ENCODE assay signal across 10 cellular contexts in the genomic region with DNA sequence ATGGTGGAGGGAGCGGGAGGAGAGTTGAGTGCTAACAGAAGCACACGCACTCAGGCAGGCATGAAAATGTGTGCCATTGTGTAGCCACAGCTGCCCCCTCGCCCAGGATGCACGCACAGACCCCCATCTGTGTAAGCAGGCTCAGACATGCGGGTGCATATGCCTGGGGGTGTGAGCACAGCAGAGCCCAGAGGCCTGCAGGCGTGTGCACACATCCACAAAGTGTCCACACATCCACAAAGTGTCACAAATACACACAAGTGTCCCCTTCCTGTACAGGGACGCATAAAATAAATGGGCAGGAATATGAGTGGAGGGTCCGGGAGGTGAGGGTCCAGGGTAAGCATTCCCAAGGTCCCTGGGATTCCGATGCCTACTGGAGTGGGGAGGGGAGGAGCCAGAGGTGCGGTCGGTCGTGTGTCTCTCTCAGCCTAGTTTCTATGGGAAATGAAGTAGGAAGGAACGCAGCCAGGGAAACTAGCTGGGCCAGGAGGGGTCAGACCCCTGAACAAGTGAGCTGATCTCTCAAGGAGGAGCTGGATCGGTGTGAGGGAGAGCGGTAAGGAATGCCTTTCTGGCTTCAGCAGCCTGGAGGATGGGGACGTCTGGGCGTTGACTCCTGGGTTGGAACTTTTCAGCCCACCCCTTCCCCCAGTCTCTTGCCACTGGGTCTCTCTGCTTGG. TPM values are rescaled to one million over a fixed set of nuclear protein-coding genes. Genes with fewer than 3 reads are reported as not detected.
DNase-seq lines count a peak whose midpoint lies in the region; ATAC-seq, FAIRE-seq and TF ChIP-seq lines count a peak whose summit lies in the region.
"Had no signal": no experiment of that assay in that cellular context is flagged by ENCODE, and none has a peak within 500 bp of the region (broad histone marks: within the 10 kb centered on the region; RNA-seq: fewer than 3 reads in every experiment).

No MANE protein-coding gene starts in this region.

- CTCF ChIA-PET in A549 (lab: Yijun Ruan, JAX) = interaction anchor here (0.8 to 13.1 kb wide), 18 partner anchors 10 to 673 kb away, joined by 3 to 182 read pairs (median 4); a partner anchor contains a TSS

- POLR2A ChIA-PET in A549 (lab: Yijun Ruan, JAX) = interaction anchor here (0.6 to 5.7 kb wide), 18 partner anchors 9 to 95 kb away, joined by 3 to 43 read pairs (median 5); a partner anchor contains a TSS

- peaks cover 65% of the 10 kb centered on the region for H3K4me1 ChIP-seq in A549

- no peak overlapping the region for H3K27ac Mint-ChIP-seq in mesothelial cell of epicardium
- H3K27ac Mint-ChIP-seq in activated T-helper 1 cell treated with anti-CD3 and anti-CD28 coated beads, Interleukin-12 subunit alpha, Interleukin-12 subunit beta, Interleukin-2, Interleukin-4 antibody, amounts not matched to agents 30 ng/mL and 10 ng/mL and 1 ng/mL, durations not matched to agents 14 hours and 24 hours and 36 hours = no peak overlapping the region

- TF ChIP-seq RAD21 in A549 (conservative IDR thresholded peaks at IDR 0.05 in 1 of 2, IDR thresholded peaks at IDR 0.05 in 1 of 2) = no peak

- WGBS in A549 (ENCODE audit: missing lambda C conversion rate) = 17% methylated on average over 17 of the region's 17 CpGs

- H3K4me3 ChIP-seq in A549 = peak overlapping the region; percentile 93
- peak overlapping the region; percentile 61 for H3K4me3 ChIP-seq in epithelial cell of esophagus (ENCODE audit: low read length)

- TF ChIP-seq CTCF in A549 (IDR thresholded peaks at IDR 0.05) (no peak), epithelial cell of esophagus (IDR thresholded peaks at IDR 0.05; ENCODE audit: insufficient read depth, low read depth, low read length, missing control alignments) (no peak), mesothelial cell of epicardium (IDR thresholded peaks at IDR 0.05; ENCODE audit: unreplicated experiment) (no peak)

- no peaks in the 10 kb centered on the region for H3K9me3 ChIP-seq in A549

- peaks cover 4% of the 10 kb centered on the region for H3K36me3 Mint-ChIP-seq in mesothelial cell of epicardium
- H3K36me3 Mint-ChIP-seq in activated T-helper 1 cell treated with anti-CD3 and anti-CD28 coated beads, Interleukin-12 subunit alpha, Interleukin-12 subunit beta, Interleukin-2, Interleukin-4 antibody, amounts not matched to agents 30 ng/mL and 10 ng/mL and 1 ng/mL, durations not matched to agents 14 hours and 24 hours and 36 hours (ENCODE audit: low read depth) = no peaks in the 10 kb centered on the region

- peak overlapping the region; percentile 64 for H3K4me3 Mint-ChIP-seq in mesothelial cell of epicardium
- H3K4me3 Mint-ChIP-seq in activated T-helper 1 cell treated with anti-CD3 and anti-CD28 coated beads, Interleukin-12 subunit alpha, Interleukin-12 subunit beta, Interleukin-2, Interleukin-4 antibody, amounts not matched to agents 30 ng/mL and 10 ng/mL and 1 ng/mL, durations not matched to agents 14 hours and 24 hours and 36 hours = no peak overlapping the region

- peak overlapping the region; percentile 99 for H3K4me2 ChIP-seq in A549

- intact Hi-C loops in activated T-helper 1 cell treated with anti-CD3 and anti-CD28 coated beads, Interleukin-12 subunit alpha, Interleukin-12 subunit beta, Interleukin-2, Interleukin-4 antibody, amounts not matched to agents 30 ng/mL and 10 ng/mL and 1 ng/mL, durations not matched to agents 14 hours and 24 hours and 36 hours (cut with micrococcal nuclease) = no loop called here

- no peaks in the 10 kb centered on the region for H3K9me3 Mint-ChIP-seq in mesothelial cell of epicardium
- no peaks in the 10 kb centered on the region for H3K9me3 Mint-ChIP-seq in activated T-helper 1 cell treated with anti-CD3 and anti-CD28 coated beads, Interleukin-12 subunit alpha, Interleukin-12 subunit beta, Interleukin-2, Interleukin-4 antibody, amounts not matched to agents 30 ng/mL and 10 ng/mL and 1 ng/mL, durations not matched to agents 14 hours and 24 hours and 36 hours

- TF ChIP-seq EP300 in A549 (IDR thresholded peaks at IDR 0.05) = no peak

- DNase-seq in A549 (ENCODE audit: low read depth in 1 of 2, low spot score in 1 of 2) = no peak
- DNase-seq in NCI-H69 (lab: John Stamatoyannopoulos, UW) = peak; percentile 50
- no peak for DNase-seq in epithelial cell of esophagus (ENCODE audit: low read depth)
- DNase-seq in mesothelial cell of epicardium (ENCODE audit: low spot score in 2 of 2, unreplicated experiment in 2 of 2) = no peak
- no peak for DNase-seq in SKM-1 (lab: John Stamatoyannopoulos, UW; ENCODE audit: unreplicated experiment)
- no peak for DNase-seq in HK-2 (ENCODE audit: unreplicated experiment)
- DNase-seq in activated T-helper 1 cell treated with anti-CD3 and anti-CD28 coated beads, Interleukin-12 subunit alpha, Interleukin-12 subunit beta, Interleukin-2, Interleukin-4 antibody, amounts not matched to agents 30 ng/mL and 10 ng/mL and 1 ng/mL, durations not matched to agents 14 hours and 24 hours and 36 hours (ENCODE audit: low spot score) = no peak
- DNase-seq in NCI-H2107 (lab: John Stamatoyannopoulos, UW) = no peak
- DNase-seq: NCI-H2171 had no signal

- FAIRE-seq in A549 (lab: Jason Lieb, UNC) = peak; percentile 39
- FAIRE-seq: H54 had no signal

- no peak for TF ChIP-seq POLR2A in A549 (IDR thresholded peaks at IDR 0.05; ENCODE audit: low read length)

- H3K4me1 Mint-ChIP-seq in mesothelial cell of epicardium = peaks cover 49% of the 10 kb centered on the region
- peaks cover 5% of the 10 kb centered on the region for H3K4me1 Mint-ChIP-seq in activated T-helper 1 cell treated with anti-CD3 and anti-CD28 coated beads, Interleukin-12 subunit alpha, Interleukin-12 subunit beta, Interleukin-2, Interleukin-4 antibody, amounts not matched to agents 30 ng/mL and 10 ng/mL and 1 ng/mL, durations not matched to agents 14 hours and 24 hours and 36 hours (ENCODE audit: low read depth)

- H3K27me3 Mint-ChIP-seq in mesothelial cell of epicardium (ENCODE audit: low read depth) = peaks cover 46% of the 10 kb centered on the region
- peaks cover 47% of the 10 kb centered on the region for H3K27me3 Mint-ChIP-seq in activated T-helper 1 cell treated with anti-CD3 and anti-CD28 coated beads, Interleukin-12 subunit alpha, Interleukin-12 subunit beta, Interleukin-2, Interleukin-4 antibody, amounts not matched to agents 30 ng/mL and 10 ng/mL and 1 ng/mL, durations not matched to agents 14 hours and 24 hours and 36 hours (ENCODE audit: insufficient read depth)

- H3K27ac ChIP-seq in A549 = peak overlapping the region; percentile 97

- peak; percentile 28 to 35; a peak in 5 of 6 replicates for ATAC-seq in A549

TF ChIP-seq in A549, 52 proteins besides CTCF, POLR2A, EP300 and RAD21 (continues in another document):
- TF ChIP-seq KDM1A (IDR thresholded peaks at IDR 0.05; ENCODE audit: low read depth) (no peak), FOSL2 (IDR thresholded peaks at IDR 0.05) (no peak), FOSL2 (CRISPR knock-in tag; IDR thresholded peaks at IDR 0.05) (no peak), HEYL (CRISPR knock-in tag; IDR thresholded peaks at IDR 0.05) (peak; percentile 9; the same call in 1 of the 2 replicates), FOSB (CRISPR knock-in tag; IDR thresholded peaks at IDR 0.05) (peak; percentile 47; the same call in 1 of the 2 replicates)

RNA-seq across cellular contexts. Expression of a gene that starts 0.7 kb away (rescaled TPM):
- 2,033 and 2,623 TPM in 2 replicates for polyA plus RNA-seq in A549 (2011; rRNA removed)
- polyA plus RNA-seq in A549 (2012; cell fraction: cytosol; rRNA removed) = 5,680 and 6,103 TPM in 2 replicates
- 6,979 and 9,418 TPM in 2 replicates for polyA plus RNA-seq in A549 (2012; cell fraction: nucleus; rRNA removed)
- 3,055 to 3,652 TPM (median 3,189 TPM) in 3 replicates for polyA plus RNA-seq in A549 (2017; fragmentation: RNase III; extraction: RNeasy Plus Mini Kit Qiagen cat#74134 plus additional on column Dnase treatment)
- 2,472 and 2,922 TPM in 2 replicates for polyA minus RNA-seq in A549 (2011; rRNA and poly(A)+ RNA removed)
- 85.5 to 90.3 TPM (median 86.6 TPM) in 3 replicates for total RNA-seq in mesothelial cell of epicardium
- 15.5 and 21.2 TPM in 2 replicates for total RNA-seq in activated T-helper 1 cell treated with anti-CD3 and anti-CD28 coated beads, Interleukin-12 subunit alpha, Interleukin-12 subunit beta, Interleukin-2, Interleukin-4 antibody, amounts not matched to agents 30 ng/mL and 10 ng/mL and 1 ng/mL, durations not matched to agents 14 hours and 24 hours and 36 hours

RNA-seq across cellular contexts. Expression of a gene that starts 40.6 kb away (rescaled TPM):
- polyA plus RNA-seq in A549 (2011; rRNA removed) = 59.8 and 63.1 TPM in 2 replicates
- 62.9 and 86.5 TPM in 2 replicates for polyA plus RNA-seq in A549 (2012; cell fraction: cytosol; rRNA removed)
- 87.4 and 102 TPM in 2 replicates for polyA plus RNA-seq in A549 (2012; cell fraction: nucleus; rRNA removed)
- polyA plus RNA-seq in A549 (2017; fragmentation: RNase III; extraction: RNeasy Plus Mini Kit Qiagen cat#74134 plus additional on column Dnase treatment) = 38.3 to 56.4 TPM (median 46.0 TPM) in 3 replicates
- 76.5 and 77.5 TPM in 2 replicates for polyA minus RNA-seq in A549 (2011; rRNA and poly(A)+ RNA removed)
- 2.7 to 3.0 TPM (median 3.0 TPM) in 3 replicates for total RNA-seq in mesothelial cell of epicardium
- total RNA-seq in activated T-helper 1 cell treated with anti-CD3 and anti-CD28 coated beads, Interleukin-12 subunit alpha, Interleukin-12 subunit beta, Interleukin-2, Interleukin-4 antibody, amounts not matched to agents 30 ng/mL and 10 ng/mL and 1 ng/mL, durations not matched to agents 14 hours and 24 hours and 36 hours = not detected in 2 replicates

RNA-seq across cellular contexts. Expression of a gene that starts 42.1 kb away (rescaled TPM):
- polyA plus RNA-seq in A549 (2011; rRNA removed) (23.5 and 43.0 TPM in 2 replicates), A549 (2017; fragmentation: RNase III; extraction: RNeasy Plus Mini Kit Qiagen cat#74134 plus additional on column Dnase treatment) (331 to 441 TPM (median 378 TPM) in 3 replicates)
- 10.6 and 13.1 TPM in 2 replicates for polyA plus RNA-seq in A549 (2012; cell fraction: cytosol; rRNA removed)
- 73.1 and 148 TPM in 2 replicates for polyA plus RNA-seq in A549 (2012; cell fraction: nucleus; rRNA removed)
- polyA minus RNA-seq in A549 (2011; rRNA and poly(A)+ RNA removed) = 4.4 and 5.3 TPM in 2 replicates
- total RNA-seq in mesothelial cell of epicardium = 0.16 TPM in 1 of 3 replicates, not detected in the others
- 0.73 and 0.93 TPM in 2 replicates for total RNA-seq in activated T-helper 1 cell treated with anti-CD3 and anti-CD28 coated beads, Interleukin-12 subunit alpha, Interleukin-12 subunit beta, Interleukin-2, Interleukin-4 antibody, amounts not matched to agents 30 ng/mL and 10 ng/mL and 1 ng/mL, durations not matched to agents 14 hours and 24 hours and 36 hours

RNA-seq across cellular contexts. Expression of a gene that starts 59.0 kb away (rescaled TPM):
- 1,799 and 1,935 TPM in 2 replicates for polyA plus RNA-seq in A549 (2011; rRNA removed)
- 4,307 and 4,853 TPM in 2 replicates for polyA plus RNA-seq in A549 (2012; cell fraction: cytosol; rRNA removed)
- 4,173 and 4,472 TPM in 2 replicates for polyA plus RNA-seq in A549 (2012; cell fraction: nucleus; rRNA removed)
- polyA plus RNA-seq in A549 (2017; fragmentation: RNase III; extraction: RNeasy Plus Mini Kit Qiagen cat#74134 plus additional on column Dnase treatment) = 3,419 to 3,643 TPM (median 3,445 TPM) in 3 replicates
- polyA minus RNA-seq in A549 (2011; rRNA and poly(A)+ RNA removed) = 632 and 835 TPM in 2 replicates
- total RNA-seq in mesothelial cell of epicardium = 0.16 TPM in 1 of 3 replicates, not detected in the others
- total RNA-seq in activated T-helper 1 cell treated with anti-CD3 and anti-CD28 coated beads, Interleukin-12 subunit alpha, Interleukin-12 subunit beta, Interleukin-2, Interleukin-4 antibody, amounts not matched to agents 30 ng/mL and 10 ng/mL and 1 ng/mL, durations not matched to agents 14 hours and 24 hours and 36 hours = not detected in 2 replicates
